8 cellular contexts compared by ENCODE assay signal in genomic region chr2:63589148-63589972, GRCh38. TPM values are rescaled to one million over a fixed set of nuclear protein-coding genes. Genes with fewer than 3 reads are reported as not detected.
DNase-seq lines count a peak whose midpoint lies in the region; ATAC-seq and TF ChIP-seq lines count a peak whose summit lies in the region.

No MANE protein-coding gene starts in this region.

- H3K4me3 ChIP-seq in SU-DHL-6 (ENCODE audit: insufficient read depth, low read length, poor library complexity, severe bottlenecking) = peak overlapping the region; percentile 87
- H3K4me3 ChIP-seq in esophagus squamous epithelium = peak overlapping the region; percentile 74 to 88 (median 80)
- H3K4me3 ChIP-seq in neutrophil (ENCODE audit: low read depth in 1 of 2, low read length in 1 of 2) = peak overlapping the region; percentile 76 to 96

- peak overlapping the region; percentile 93 for H3K4me2 ChIP-seq in SU-DHL-6 (ENCODE audit: low read depth, low read length, poor library complexity, severe bottlenecking)

- H3K4me1 ChIP-seq in esophagus squamous epithelium (peaks cover 3 to 37% (median 14%) of the 10 kb centered on the region in 3 donors), neutrophil (ENCODE audit: control insufficient read depth in 1 of 2, insufficient read depth in 1 of 2, low read depth in 1 of 2, low read length in 1 of 2) (peaks cover 31 to 33% of the 10 kb centered on the region in 2 experiments)

- ATAC-seq in HG03066 (IDR thresholded peaks at IDR 0.05; ENCODE audit: low read depth, unreplicated experiment) = peak; percentile 6
- no peak for ATAC-seq in HG03520 (IDR thresholded peaks at IDR 0.05; ENCODE audit: unreplicated experiment)

- H2AFZ ChIP-seq in SU-DHL-6 (ENCODE audit: low read depth, low read length, severe bottlenecking) = peak overlapping the region; percentile 53

- peaks cover 83% of the 10 kb centered on the region for H3K79me2 ChIP-seq in SU-DHL-6 (ENCODE audit: insufficient read depth, low read length)

- H3K27ac ChIP-seq in SU-DHL-6 (ENCODE audit: low read depth, low read length) (peak overlapping the region; percentile 90), esophagus squamous epithelium (peak overlapping the region; percentile 83 to 93 (median 88)), neutrophil (peak overlapping the region; percentile 85)

- H3K9me3 ChIP-seq in SU-DHL-6 (ENCODE audit: insufficient read depth, low read length) = no peaks in the 10 kb centered on the region
- H3K9me3 ChIP-seq in esophagus squamous epithelium = no peaks in the 10 kb centered on the region
- H3K9me3 ChIP-seq in neutrophil = no peaks in the 10 kb centered on the region

- H3K27me3 Mint-ChIP-seq in activated naive CD4-positive, alpha-beta T cell treated with anti-CD3 and anti-CD28 coated beads for 36 hours (ENCODE audit: low read depth) = no peaks in the 10 kb centered on the region

- TF ChIP-seq POLR2A in esophagus squamous epithelium (IDR thresholded peaks at IDR 0.05) = no peak

- H3K27ac Mint-ChIP-seq in activated naive CD4-positive, alpha-beta T cell treated with anti-CD3 and anti-CD28 coated beads for 36 hours = peak overlapping the region; percentile 94

- peaks cover 8% of the 10 kb centered on the region for H3K36me3 Mint-ChIP-seq in activated naive CD4-positive, alpha-beta T cell treated with anti-CD3 and anti-CD28 coated beads for 36 hours (ENCODE audit: low read depth)

- no peaks in the 10 kb centered on the region for H3K9me3 Mint-ChIP-seq in activated naive CD4-positive, alpha-beta T cell treated with anti-CD3 and anti-CD28 coated beads for 36 hours

- H3K27me3 ChIP-seq in SU-DHL-6 (ENCODE audit: low read length) (no peaks in the 10 kb centered on the region), esophagus squamous epithelium (no peaks in the 10 kb centered on the region), neutrophil (no peaks in the 10 kb centered on the region)

- peaks cover 34% of the 10 kb centered on the region for H3K4me1 Mint-ChIP-seq in activated naive CD4-positive, alpha-beta T cell treated with anti-CD3 and anti-CD28 coated beads for 36 hours (ENCODE audit: low read depth)

- H3F3A ChIP-seq in SU-DHL-6 (ENCODE audit: insufficient read depth) = peaks cover 40% of the 10 kb centered on the region

- H3K36me3 ChIP-seq in SU-DHL-6 (ENCODE audit: low read length) (peaks cover 11% of the 10 kb centered on the region; the same call in 1 of the 2 replicates), esophagus squamous epithelium (peaks cover 0 to 17% (median 0%) of the 10 kb centered on the region in 3 donors), neutrophil (no peaks in the 10 kb centered on the region)

- H4K20me1 ChIP-seq in SU-DHL-6 (ENCODE audit: low read depth, low read length) = peaks cover 25% of the 10 kb centered on the region

- CTCF ChIA-PET in activated naive CD4-positive, alpha-beta T cell treated with anti-CD3 and anti-CD28 coated beads for 36 hours (lab: Charles Lee) = no interaction called here

- DNase-seq in activated naive CD4-positive, alpha-beta T cell treated with anti-CD3 and anti-CD28 coated beads for 36 hours = no peak
- DNase-seq in activated naive CD4-positive, alpha-beta T cell treated with anti-CD3 and anti-CD28 coated beads, Interleukin-2, amount 50 U/mL, for 16 hours = no peak
- no peak for DNase-seq in esophagus squamous epithelium (lab: John Stamatoyannopoulos, UW)
- DNase-seq in NCI-H1694 treated with DMSO at 0.1 percent for 48 hours (lab: John Stamatoyannopoulos, UW) = no peak

- peak overlapping the region; percentile 99 for H3K4me3 Mint-ChIP-seq in activated naive CD4-positive, alpha-beta T cell treated with anti-CD3 and anti-CD28 coated beads for 36 hours

- TF ChIP-seq CTCF in SU-DHL-6 (IDR thresholded peaks at IDR 0.05; ENCODE audit: insufficient read depth, low read length, poor library complexity, severe bottlenecking) (no peak), esophagus squamous epithelium (IDR thresholded peaks at IDR 0.05) (no peak), neutrophil (IDR thresholded peaks at IDR 0.05) (no peak)

- 9 to 10% methylated on average over 18 to 21 of the region's 26 CpGs for WGBS in esophagus squamous epithelium, 2 donors

- intact Hi-C loops in activated naive CD4-positive, alpha-beta T cell treated with anti-CD3 and anti-CD28 coated beads for 36 hours (cut with micrococcal nuclease) = loop anchor here (2.0 to 10.0 kb wide), 8 partner anchors 299 to 1827 kb away; partner anchors contain the start of gene CEP68
- intact Hi-C loops in esophagus squamous epithelium (cut with DNase I) = no loop called here

- peak overlapping the region; percentile 84 for H3K9ac ChIP-seq in SU-DHL-6 (ENCODE audit: low read length)

- no peaks in the 10 kb centered on the region for H3K9me2 ChIP-seq in SU-DHL-6 (replicated peaks; ENCODE audit: insufficient read depth, low read length)

RNA-seq across cellular contexts. Expression of gene MDH1, which starts 0.6 kb away (rescaled TPM):
- 100 to 1,000 TPM; 269 to 275 TPM for total RNA-seq in activated naive CD4-positive, alpha-beta T cell treated with anti-CD3 and anti-CD28 coated beads for 36 hours
- total RNA-seq in esophagus squamous epithelium = 100 to 1,000 TPM in 3 of 4 donors, 10 to 100 TPM in 1; 97.7 to 197 (median 134) TPM

RNA-seq across cellular contexts. Expression of gene WDPCP, which starts 1.1 kb away (rescaled TPM):
- 1 to 10 TPM; 5.6 to 5.7 TPM for total RNA-seq in activated naive CD4-positive, alpha-beta T cell treated with anti-CD3 and anti-CD28 coated beads for 36 hours
- 1 to 10 TPM; 3.0 to 9.7 (median 3.8) TPM for total RNA-seq in esophagus squamous epithelium
